In genomic region chr16:72786606-72787005, GRCh38 we compare ENCODE assay signal across 1 cellular context.
TF ChIP-seq lines count a peak whose summit lies in the region.

No MANE protein-coding gene starts in this region.

TF ChIP-seq in GM23338, 12 proteins besides CTCF, POLR2A, EP300 and RAD21 (continued from another document):
- TF ChIP-seq ZNF462 (CRISPR knock-in tag; IDR thresholded peaks at IDR 0.05) (no peak), ZNF331 (CRISPR knock-in tag; IDR thresholded peaks at IDR 0.05; ENCODE audit: low read depth) (no peak), EZH2 (IDR thresholded peaks at IDR 0.05; ENCODE audit: low read depth, unreplicated experiment) (no peak)
